20 cellular contexts compared by ENCODE assay signal in genomic region chr4:16233569-16234177, GRCh38. TPM values are rescaled to one million over a fixed set of nuclear protein-coding genes. Genes with fewer than 3 reads are reported as not detected.
DNase-seq lines count a peak whose midpoint lies in the region; TF ChIP-seq lines count a peak whose summit lies in the region.
"Had no signal": no experiment of that assay in that cellular context is flagged by ENCODE, and none has a peak within 500 bp of the region (broad histone marks: within the 10 kb centered on the region; RNA-seq: fewer than 3 reads in every experiment).

No MANE protein-coding gene starts in this region.

- no peaks in the 10 kb centered on the region for H3K4me1 ChIP-seq in uterus
- H3K4me1 ChIP-seq: BE2C had no signal

- no peak overlapping the region for H3K4me3 Mint-ChIP-seq in dendritic cell treated with granulocyte-macrophage colony-stimulating factor and Interleukin-4, amounts not matched to agents 40 ng/mL and 50 ng/mL, for 4 days
- no peak overlapping the region for H3K4me3 Mint-ChIP-seq in activated T-helper 1 cell treated with anti-CD3 and anti-CD28 coated beads, Interleukin-12 subunit alpha, Interleukin-12 subunit beta, Interleukin-2, Interleukin-4 antibody, amounts not matched to agents 30 ng/mL and 10 ng/mL and 1 ng/mL, durations not matched to agents 14 hours and 24 hours and 36 hours
- H3K4me3 Mint-ChIP-seq: CD8-positive, alpha-beta T cell had no signal

- H3K27ac ChIP-seq in uterus, result peak overlapping the region; percentile 26 to 31
- H3K27ac ChIP-seq: HL-60, KMS-11, SK-N-MC had no signal

- no peaks in the 10 kb centered on the region for H3K9me3 ChIP-seq in uterus
- H3K9me3 ChIP-seq: BE2C, HAP-1 had no signal

- TF ChIP-seq CTCF in uterus (IDR thresholded peaks at IDR 0.05), result no peak

- peaks cover 8% of the 10 kb centered on the region for H3K9me3 Mint-ChIP-seq in dendritic cell treated with granulocyte-macrophage colony-stimulating factor and Interleukin-4, amounts not matched to agents 40 ng/mL and 50 ng/mL, for 4 days
- H3K9me3 Mint-ChIP-seq in activated T-helper 1 cell treated with anti-CD3 and anti-CD28 coated beads, Interleukin-12 subunit alpha, Interleukin-12 subunit beta, Interleukin-2, Interleukin-4 antibody, amounts not matched to agents 30 ng/mL and 10 ng/mL and 1 ng/mL, durations not matched to agents 14 hours and 24 hours and 36 hours, result no peaks in the 10 kb centered on the region
- H3K9me3 Mint-ChIP-seq: CD8-positive, alpha-beta T cell had no signal

- TF ChIP-seq POLR2A in uterus (IDR thresholded peaks at IDR 0.05), result no peak

- H3K27me3 ChIP-seq in uterus, result no peaks in the 10 kb centered on the region
- H3K27me3 ChIP-seq: BE2C had no signal

- CTCF ChIA-PET in HEK293T (lab: Yijun Ruan, JAX), result no interaction called here

- peaks cover 6% of the 10 kb centered on the region for H3K36me3 Mint-ChIP-seq in dendritic cell treated with granulocyte-macrophage colony-stimulating factor and Interleukin-4, amounts not matched to agents 40 ng/mL and 50 ng/mL, for 4 days (ENCODE audit: low read depth)
- peaks cover 2% of the 10 kb centered on the region for H3K36me3 Mint-ChIP-seq in activated T-helper 1 cell treated with anti-CD3 and anti-CD28 coated beads, Interleukin-12 subunit alpha, Interleukin-12 subunit beta, Interleukin-2, Interleukin-4 antibody, amounts not matched to agents 30 ng/mL and 10 ng/mL and 1 ng/mL, durations not matched to agents 14 hours and 24 hours and 36 hours (ENCODE audit: low read depth)
- H3K36me3 Mint-ChIP-seq: CD8-positive, alpha-beta T cell had no signal

- POLR2A ChIA-PET in HEK293T (lab: Yijun Ruan, JAX), result no interaction called here

- DNase-seq in NCI-H2171 treated with DMSO at 0.1 percent for 48 hours (lab: John Stamatoyannopoulos, UW) (peak; percentile 34), NCI-H2171 (lab: John Stamatoyannopoulos, UW) (no peak), HEK293T (ENCODE audit: extremely low spot score) (no peak), uterus (peak in 1 of 2 donors; percentile 60), GM19238 (ENCODE audit: insufficient read length, low spot score) (no peak), cortex of kidney (lab: John Stamatoyannopoulos, UW) (no peak)
- DNase-seq in activated T-helper 1 cell treated with anti-CD3 and anti-CD28 coated beads, Interleukin-12 subunit alpha, Interleukin-12 subunit beta, Interleukin-2, Interleukin-4 antibody, amounts not matched to agents 30 ng/mL and 10 ng/mL and 1 ng/mL, durations not matched to agents 14 hours and 24 hours and 36 hours (ENCODE audit: low spot score), result no peak
- DNase-seq: 8988T; BE2C; CD8-positive, alpha-beta T cell; DND-41; NCI-H1436; NCI-H2029; OCI-M1; SHP77 had no signal

- H3K4me1 Mint-ChIP-seq in dendritic cell treated with granulocyte-macrophage colony-stimulating factor and Interleukin-4, amounts not matched to agents 40 ng/mL and 50 ng/mL, for 4 days (ENCODE audit: low read depth), result peaks cover 23% of the 10 kb centered on the region
- H3K4me1 Mint-ChIP-seq in activated T-helper 1 cell treated with anti-CD3 and anti-CD28 coated beads, Interleukin-12 subunit alpha, Interleukin-12 subunit beta, Interleukin-2, Interleukin-4 antibody, amounts not matched to agents 30 ng/mL and 10 ng/mL and 1 ng/mL, durations not matched to agents 14 hours and 24 hours and 36 hours (ENCODE audit: low read depth), result peaks cover 18% of the 10 kb centered on the region

- H3K27ac Mint-ChIP-seq in dendritic cell treated with granulocyte-macrophage colony-stimulating factor and Interleukin-4, amounts not matched to agents 40 ng/mL and 50 ng/mL, for 4 days, result peak overlapping the region; percentile 75
- H3K27ac Mint-ChIP-seq in activated T-helper 1 cell treated with anti-CD3 and anti-CD28 coated beads, Interleukin-12 subunit alpha, Interleukin-12 subunit beta, Interleukin-2, Interleukin-4 antibody, amounts not matched to agents 30 ng/mL and 10 ng/mL and 1 ng/mL, durations not matched to agents 14 hours and 24 hours and 36 hours, result no peak overlapping the region
- H3K27ac Mint-ChIP-seq: CD8-positive, alpha-beta T cell had no signal

- intact Hi-C loops in dendritic cell treated with granulocyte-macrophage colony-stimulating factor and Interleukin-4, amounts not matched to agents 40 ng/mL and 50 ng/mL, for 4 days (cut with micrococcal nuclease), result no loop called here
- intact Hi-C loops in uterus (cut with DNase I; ENCODE audit: low total_unique reads), result no loop called here
- intact Hi-C loops in activated T-helper 1 cell treated with anti-CD3 and anti-CD28 coated beads, Interleukin-12 subunit alpha, Interleukin-12 subunit beta, Interleukin-2, Interleukin-4 antibody, amounts not matched to agents 30 ng/mL and 10 ng/mL and 1 ng/mL, durations not matched to agents 14 hours and 24 hours and 36 hours (cut with micrococcal nuclease), result no loop called here

- H3K36me3 ChIP-seq in uterus, result no peaks in the 10 kb centered on the region
- H3K36me3 ChIP-seq: BE2C, HAP-1 had no signal

- H3K27me3 Mint-ChIP-seq in dendritic cell treated with granulocyte-macrophage colony-stimulating factor and Interleukin-4, amounts not matched to agents 40 ng/mL and 50 ng/mL, for 4 days, result no peaks in the 10 kb centered on the region
- H3K27me3 Mint-ChIP-seq in activated T-helper 1 cell treated with anti-CD3 and anti-CD28 coated beads, Interleukin-12 subunit alpha, Interleukin-12 subunit beta, Interleukin-2, Interleukin-4 antibody, amounts not matched to agents 30 ng/mL and 10 ng/mL and 1 ng/mL, durations not matched to agents 14 hours and 24 hours and 36 hours (ENCODE audit: insufficient read depth), result no peaks in the 10 kb centered on the region

- no peak overlapping the region for H3K4me3 ChIP-seq in uterus
- H3K4me3 ChIP-seq: HAP-1, SK-N-MC had no signal

TF ChIP-seq in HEK293T, 16 proteins besides CTCF, POLR2A, EP300 and RAD21:
- TF ChIP-seq HDGF (IDR thresholded peaks at IDR 0.05; ENCODE audit: borderline replicate concordance) (no peak), LEF1 (IDR thresholded peaks at IDR 0.05; ENCODE audit: borderline replicate concordance) (no peak), L3MBTL2 (conservative IDR thresholded peaks at IDR 0.05) (no peak), PKNOX1 (IDR thresholded peaks at IDR 0.05) (peak; percentile 64), SUZ12 (IDR thresholded peaks at IDR 0.05) (no peak)

RNA-seq across cellular contexts. Expression of gene TAPT1, which starts 7.4 kb away (rescaled TPM):
- total RNA-seq in uterus, result 10 to 100 TPM; 28.2 to 68.5 (median 63.5) TPM
- 26.0 and 31.8 TPM in 2 replicates for total RNA-seq in activated T-helper 1 cell treated with anti-CD3 and anti-CD28 coated beads, Interleukin-12 subunit alpha, Interleukin-12 subunit beta, Interleukin-2, Interleukin-4 antibody, amounts not matched to agents 30 ng/mL and 10 ng/mL and 1 ng/mL, durations not matched to agents 14 hours and 24 hours and 36 hours
